ENCODE assay signal across 1 cellular context in genomic region chr5:139451878-139452660, GRCh38.
TF ChIP-seq lines count a peak whose summit lies in the region.

No MANE protein-coding gene starts in this region.

TF ChIP-seq in endothelial cell of umbilical vein, 7 proteins besides CTCF, POLR2A, EP300 and RAD21:
- TF ChIP-seq POLR2AphosphoS5 (IDR thresholded peaks at IDR 0.05; ENCODE audit: insufficient read depth, low read depth, low read length) (no peak), FOS (IDR thresholded peaks at IDR 0.05; ENCODE audit: borderline replicate concordance, insufficient read depth, low read length) (no peak), GATA2 (IDR thresholded peaks at IDR 0.05; ENCODE audit: insufficient read depth, insufficient read length, low read depth, low read length) (no peak), JUN (IDR thresholded peaks at IDR 0.05; ENCODE audit: borderline replicate concordance, insufficient read depth, insufficient read length, low read depth) (no peak), EZH2 (IDR thresholded peaks at IDR 0.05; ENCODE audit: borderline replicate concordance, low read depth, low read length, severe bottlenecking) (no peak), MAX (IDR thresholded peaks at IDR 0.05; ENCODE audit: insufficient read depth, insufficient read length) (no peak), MYC (IDR thresholded peaks at IDR 0.05; ENCODE audit: low read depth, low read length) (no peak)
